ENCODE assay signal across 1 cellular context in the genomic region with DNA sequence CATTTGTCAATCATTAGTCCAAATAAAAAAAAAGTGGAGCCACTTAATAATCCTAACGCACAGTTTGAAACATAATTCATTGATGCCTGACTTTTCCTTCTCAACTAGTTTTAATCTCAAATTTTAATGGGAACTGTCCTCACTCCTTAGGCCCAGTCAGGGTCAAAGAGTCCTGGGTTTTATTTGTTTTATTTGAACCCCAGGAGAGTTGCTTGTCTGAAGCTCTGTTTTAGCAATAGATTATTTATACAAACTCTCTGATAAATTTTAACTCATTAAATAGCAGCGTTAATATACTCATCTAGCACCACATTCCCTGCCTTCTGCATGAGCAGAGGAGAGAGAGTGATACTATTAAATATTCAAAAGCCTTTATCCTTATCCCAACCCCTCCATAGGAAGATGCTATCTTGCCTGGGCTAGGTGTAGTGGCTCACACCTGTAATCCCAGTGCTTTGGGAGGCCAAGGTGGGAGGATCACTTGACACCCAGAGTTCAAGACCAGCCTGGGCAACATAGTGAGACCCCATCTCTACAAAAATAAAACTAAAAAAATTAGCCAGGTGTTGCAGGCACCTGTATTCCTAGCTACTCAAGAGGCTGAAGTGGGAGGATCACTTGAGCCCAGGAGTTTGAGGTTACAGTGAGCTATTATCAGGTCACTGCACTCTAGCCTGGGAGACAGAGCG.
TF ChIP-seq lines count a peak whose summit lies in the region.

No MANE protein-coding gene starts in this region.

TF ChIP-seq in WTC11, 78 proteins besides CTCF, POLR2A, EP300 and RAD21 (continued from another document):
- TF ChIP-seq, protein P1, sequence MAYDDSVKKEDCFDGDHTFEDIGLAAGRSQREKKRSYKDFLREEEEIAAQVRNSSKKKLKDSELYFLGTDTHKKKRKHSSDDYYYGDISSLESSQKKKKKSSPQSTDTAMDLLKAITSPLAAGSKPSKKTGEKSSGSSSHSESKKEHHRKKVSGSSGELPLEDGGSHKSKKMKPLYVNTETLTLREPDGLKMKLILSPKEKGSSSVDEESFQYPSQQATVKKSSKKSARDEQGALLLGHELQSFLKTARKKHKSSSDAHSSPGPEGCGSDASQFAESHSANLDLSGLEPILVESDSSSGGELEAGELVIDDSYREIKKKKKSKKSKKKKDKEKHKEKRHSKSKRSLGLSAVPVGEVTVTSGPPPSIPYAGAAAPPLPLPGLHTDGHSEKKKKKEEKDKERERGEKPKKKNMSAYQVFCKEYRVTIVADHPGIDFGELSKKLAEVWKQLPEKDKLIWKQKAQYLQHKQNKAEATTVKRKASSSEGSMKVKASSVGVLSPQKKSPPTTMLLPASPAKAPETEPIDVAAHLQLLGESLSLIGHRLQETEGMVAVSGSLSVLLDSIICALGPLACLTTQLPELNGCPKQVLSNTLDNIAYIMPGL (CRISPR knock-in tag; IDR thresholded peaks at IDR 0.05), result no peak
